In genomic region chr16:70754874-70755600, GRCh38 we compare ENCODE assay signal across 23 cellular contexts. TPM values are rescaled to one million over a fixed set of nuclear protein-coding genes. Genes with fewer than 3 reads are reported as not detected.
DNase-seq lines count a peak whose midpoint lies in the region; ATAC-seq, FAIRE-seq and TF ChIP-seq lines count a peak whose summit lies in the region.
"Had no signal": no experiment of that assay in that cellular context is flagged by ENCODE, and none has a peak within 500 bp of the region (broad histone marks: within the 10 kb centered on the region; RNA-seq: fewer than 3 reads in every experiment).

No MANE protein-coding gene starts in this region.

- H2BK12ac ChIP-seq in H9 (ENCODE audit: insufficient read length, low read depth, low read length) = no peak overlapping the region

- peaks cover 4 to 31% (median 22%) of the 10 kb centered on the region in 3 experiments; a peak in 6 of 7 replicates for H3K36me3 Mint-ChIP-seq in H9 (ENCODE audit: insufficient read depth in 1 of 3, low read depth in 3 of 3)
- H3K36me3 Mint-ChIP-seq in astrocyte (ENCODE audit: low read depth, unreplicated experiment) = peaks cover 26% of the 10 kb centered on the region

- H3K27ac ChIP-seq in H9 (ENCODE audit: insufficient read length, low read depth, low read length) (no peak overlapping the region), astrocyte (ENCODE audit: low read depth, low read length) (no peak overlapping the region), lower lobe of right lung (no peak overlapping the region)
- H3K27ac ChIP-seq: heart left ventricle, pancreas, right lobe of liver had no signal

- no peak overlapping the region for H2BK5ac ChIP-seq in H9 (ENCODE audit: insufficient read length, low read length)

- H2AFZ ChIP-seq in H9 (ENCODE audit: low read length) (no peak overlapping the region), astrocyte (ENCODE audit: low read depth, low read length) (no peak overlapping the region)
- H2AFZ ChIP-seq: GM23338 had no signal

- H3K4me2 ChIP-seq in H9 (ENCODE audit: insufficient read depth, insufficient read length, low read length) (no peak overlapping the region), astrocyte (ENCODE audit: low read length) (peak overlapping the region; percentile 5)
- H3K4me2 ChIP-seq: GM23338 had no signal

- H3K79me2 ChIP-seq in H9 (ENCODE audit: insufficient read depth, low read length) (no peaks in the 10 kb centered on the region), astrocyte (ENCODE audit: insufficient read depth, low read length) (no peaks in the 10 kb centered on the region)

- H3K36me3 ChIP-seq in astrocyte (ENCODE audit: insufficient read depth, low read length) (no peaks in the 10 kb centered on the region), lower lobe of right lung (peaks cover 56% of the 10 kb centered on the region)

- H3K56ac ChIP-seq in H9 (ENCODE audit: insufficient read length, low read depth, low read length) = no peak overlapping the region

- no peak overlapping the region for H4K8ac ChIP-seq in H9 (replicated peaks; ENCODE audit: insufficient read length, low read depth, low read length)

- no peak overlapping the region for H2BK20ac ChIP-seq in H9 (ENCODE audit: low read depth, low read length, poor library complexity, severe bottlenecking)

- TF ChIP-seq CTCF in H9 (conservative IDR thresholded peaks at IDR 0.05) (no peak), astrocyte (IDR thresholded peaks at IDR 0.05; ENCODE audit: insufficient read depth, low read depth, low read length) (no peak), lower lobe of right lung (IDR thresholded peaks at IDR 0.05) (no peak)

- no peak for DNase-seq in H9
- DNase-seq in astrocyte (ENCODE audit: low read depth) = no peak
- DNase-seq in lower lobe of right lung = peak; percentile 31
- peak in 6 of 10 donors; percentile 34 to 90 (median 54) for DNase-seq in posterior cingulate gyrus
- DNase-seq in dermis blood vessel endothelial cell = no peak
- DNase-seq: activated naive CD4-positive, alpha-beta T cell treated with Interleukin-2 at 50 U/mL for 16 hours; activated T-cell treated with anti-CD3 and anti-CD28 coated beads for 4 hours; CD8-positive, alpha-beta T cell; DMS53; heart left ventricle; left ventricle myocardium superior; NCI-H146; NCI-H2171 treated with DMSO at 0.1 percent for 48 hours; NCI-H526; right lobe of liver; T-cell had no signal

- H3K4me3 ChIP-seq in astrocyte (ENCODE audit: insufficient read depth, low read depth, low read length) (no peak overlapping the region), lower lobe of right lung (no peak overlapping the region)
- H3K4me3 ChIP-seq: GM23338, heart left ventricle, pancreas, right lobe of liver had no signal

- H3K23me2 ChIP-seq in H9 (ENCODE audit: insufficient read length, low read depth, low read length, poor library complexity, severe bottlenecking) = no peaks in the 10 kb centered on the region

- H3K9ac ChIP-seq in H9 (ENCODE audit: extremely low read depth, insufficient read length, low read length) (no peak overlapping the region), astrocyte (ENCODE audit: low read length) (no peak overlapping the region)

- H4K5ac ChIP-seq in H9 (ENCODE audit: insufficient read length, low read depth, low read length) = no peak overlapping the region

- peaks cover 8% of the 10 kb centered on the region; the same call in 1 of the 2 replicates for H3K4me1 ChIP-seq in H9 (ENCODE audit: insufficient read depth, low read length)
- H3K4me1 ChIP-seq in astrocyte (ENCODE audit: insufficient read depth, low read length) = peaks cover 32% of the 10 kb centered on the region
- H3K4me1 ChIP-seq in lower lobe of right lung = peaks cover 41% of the 10 kb centered on the region
- H3K4me1 ChIP-seq: pancreas had no signal

- no peak for FAIRE-seq in astrocyte (lab: Jason Lieb, UNC)
- FAIRE-seq: colon, pancreas had no signal

- H3K18ac ChIP-seq in H9 (ENCODE audit: insufficient read length, low read depth, low read length) = no peak overlapping the region

- intact Hi-C loops in lower lobe of right lung (cut with DNase I) (no loop called here), posterior cingulate gyrus (cut with DNase I) (no loop called here)

- H3K4me1 Mint-ChIP-seq in H9 (peaks cover 19 to 20% of the 10 kb centered on the region in 2 experiments), astrocyte (ENCODE audit: low read depth, unreplicated experiment) (peaks cover 15% of the 10 kb centered on the region)
- H3K4me1 Mint-ChIP-seq: T-cell had no signal

- H3K27ac Mint-ChIP-seq in H9 (peak overlapping the region in 2 of 3 experiments; percentile 21 to 83; a peak in 3 of 7 replicates), astrocyte (ENCODE audit: unreplicated experiment) (no peak overlapping the region)
- H3K27ac Mint-ChIP-seq: CD8-positive, alpha-beta T cell; GM23338; T-cell had no signal

- no peak overlapping the region for H3K23ac ChIP-seq in H9 (ENCODE audit: insufficient read length, low read depth, low read length)

- H2AK5ac ChIP-seq in H9 (ENCODE audit: insufficient read length, low read length) = no peak overlapping the region

- no peak for ATAC-seq in lower lobe of right lung
- ATAC-seq in GM21619 (IDR thresholded peaks at IDR 0.05; ENCODE audit: unreplicated experiment) = no peak
- ATAC-seq in HG03280 (IDR thresholded peaks at IDR 0.05; ENCODE audit: unreplicated experiment) = no peak
- ATAC-seq in HG02759 (IDR thresholded peaks at IDR 0.05; ENCODE audit: unreplicated experiment) = no peak
- ATAC-seq: CD8-positive, alpha-beta T cell; GM23338; heart left ventricle; left ventricle myocardium superior; pancreas; right lobe of liver; Right ventricle myocardium inferior; T-cell had no signal

- H3K27me3 Mint-ChIP-seq in H9 (ENCODE audit: low read depth) (no peaks in the 10 kb centered on the region), astrocyte (ENCODE audit: low read depth, unreplicated experiment) (peaks cover 3% of the 10 kb centered on the region)
- H3K27me3 Mint-ChIP-seq: T-cell had no signal

- no peak overlapping the region; a peak in 1 of 5 replicates for H3K4me3 Mint-ChIP-seq in H9
- H3K4me3 Mint-ChIP-seq in astrocyte (ENCODE audit: unreplicated experiment) = no peak overlapping the region
- H3K4me3 Mint-ChIP-seq: CD8-positive, alpha-beta T cell; GM23338; T-cell had no signal

- no peak overlapping the region for H2BK15ac ChIP-seq in H9 (ENCODE audit: low read depth, low read length)

- no peak overlapping the region for H2BK120ac ChIP-seq in H9 (ENCODE audit: low read depth, low read length, poor library complexity, severe bottlenecking)

- H4K20me1 ChIP-seq in H9 (ENCODE audit: control insufficient read depth, insufficient read depth, insufficient read length) (no peaks in the 10 kb centered on the region), astrocyte (ENCODE audit: insufficient read depth, low read length) (no peaks in the 10 kb centered on the region)

- no peak overlapping the region for H3K4ac ChIP-seq in H9 (ENCODE audit: low read depth, low read length)

- no peak overlapping the region for H3T11ph ChIP-seq in H9 (ENCODE audit: low read length)

- no peak overlapping the region for H4K91ac ChIP-seq in H9 (ENCODE audit: insufficient read length, low read depth, low read length)

- no peaks in the 10 kb centered on the region for H3K9me3 Mint-ChIP-seq in H9
- no peaks in the 10 kb centered on the region for H3K9me3 Mint-ChIP-seq in astrocyte (ENCODE audit: unreplicated experiment)
- H3K9me3 Mint-ChIP-seq: CD8-positive, alpha-beta T cell; GM23338; T-cell had no signal

- H3K14ac ChIP-seq in H9 (ENCODE audit: insufficient read depth, low read length) = no peak overlapping the region

- H3K9me3 ChIP-seq in H9 (ENCODE audit: control insufficient read depth, low read depth, low read length) (no peaks in the 10 kb centered on the region), astrocyte (ENCODE audit: insufficient read depth, low read depth, low read length) (no peaks in the 10 kb centered on the region), lower lobe of right lung (no peaks in the 10 kb centered on the region)
- H3K9me3 ChIP-seq: heart left ventricle, pancreas, right lobe of liver had no signal

- H3K79me1 ChIP-seq in H9 (ENCODE audit: insufficient read depth, low read depth, low read length, poor library complexity, severe bottlenecking) = no peaks in the 10 kb centered on the region

- WGBS in H9 (ENCODE audit: extremely low coverage, insufficient read length, low lambda C conversion rate) = no CpG with 5 or more reads among the region's 12 CpGs

- H3K27me3 ChIP-seq in H9 (ENCODE audit: insufficient read depth, low read length) (no peaks in the 10 kb centered on the region), astrocyte (ENCODE audit: insufficient read depth, low read length) (no peaks in the 10 kb centered on the region), lower lobe of right lung (ENCODE audit: low read depth) (no peaks in the 10 kb centered on the region)
- H3K27me3 ChIP-seq: heart left ventricle, pancreas, right lobe of liver had no signal

RNA-seq across cellular contexts. Expression of gene VAC14, which starts 45.9 kb away (rescaled TPM):
- total RNA-seq in H9 (2021) (47.7 and 49.9 TPM in 2 replicates), astrocyte (27.8 and 29.2 TPM in 2 replicates), lower lobe of right lung (49.1 TPM), dermis blood vessel endothelial cell (20.6 and 40.4 TPM in 2 replicates)

Comparison
In these comparisons a context has a peak if more than half of its experiments do, and no peak if none do; other contexts are left out.
1. DNase-seq: peak in lower lobe of right lung (single experiment) and posterior cingulate gyrus (6 of 10); none in H9 (single experiment), astrocyte (single experiment) and dermis blood vessel endothelial cell (single experiment).